In genomic region chr22:44413211-44413610, GRCh38 we compare ENCODE assay signal across 22 cellular contexts.
"Had no signal": no experiment of that assay in that cellular context is flagged by ENCODE, and none has a peak within 500 bp of the region (broad histone marks: within the 10 kb centered on the region; RNA-seq: fewer than 3 reads in every experiment).

No MANE protein-coding gene starts in this region.

- ATAC-seq: esophagus mucosa; gastrocnemius medialis; heart right ventricle; left cardiac atrium; natural killer cell treated with Interleukin-12 subunit alpha and Interleukin-12 subunit beta and Interleukin-15 and Interleukin-18, amount 100 ng/mL, for 72 hours; right cardiac atrium; stimulated activated effector memory CD8-positive, alpha-beta T cell treated with anti-CD3 and anti-CD28 coated beads, Interleukin-12 subunit alpha, Interleukin-12 subunit beta, amount 100 ng/mL, for 72 hours; stimulated activated naive CD8-positive, alpha-beta T cell treated with anti-CD3 and anti-CD28 coated beads, Interleukin-15, Interleukin-2, amounts not matched to agents 100 U/mL and 50 U/mL, for 24 hours had no signal

- H3K9me3 ChIP-seq: colonic mucosa, gastrocnemius medialis, lower lobe of right lung, suprapubic skin, thyroid gland had no signal

- DNase-seq: colonic mucosa; effector CD8-positive, alpha-beta T cell; gastrocnemius medialis; heart right ventricle; hypothalamus; left cardiac atrium; left ventricle myocardium inferior; lower lobe of right lung; midbrain; right cardiac atrium; stimulated activated CD4-positive, alpha-beta T cell treated with anti-CD3 and anti-CD28 coated beads, Interleukin-4, amount 100 ng/mL, for 1 hour; stimulated activated CD8-positive, alpha-beta memory T cell treated with anti-CD3 and anti-CD28 coated beads, Interleukin-4, amount 100 ng/mL, for 48 hours; stimulated activated naive CD8-positive, alpha-beta T cell treated with anti-CD3 and anti-CD28 coated beads, Interleukin-15, Interleukin-2, amounts not matched to agents 100 U/mL and 50 U/mL, for 24 hours; thyroid gland had no signal

- H3K27me3 ChIP-seq: colonic mucosa, gastrocnemius medialis, heart right ventricle, thyroid gland had no signal

- H3K36me3 ChIP-seq: colonic mucosa, gastrocnemius medialis, heart right ventricle, left ventricle myocardium inferior, lower lobe of right lung, suprapubic skin, thyroid gland had no signal

- H3K4me1 ChIP-seq: colonic mucosa, gastrocnemius medialis, lower lobe of right lung, thyroid gland had no signal

- H3K4me3 ChIP-seq: colonic mucosa, gastrocnemius medialis, heart right ventricle, left ventricle myocardium inferior, lower lobe of right lung, smooth muscle cell, suprapubic skin, thyroid gland had no signal

- H3K27ac ChIP-seq: colonic mucosa, gastrocnemius medialis, heart right ventricle, left ventricle myocardium inferior, lower lobe of right lung, suprapubic skin, thyroid gland had no signal

- FAIRE-seq: endometrium, keratinocyte, urothelium cell line had no signal
